In the genomic region with DNA sequence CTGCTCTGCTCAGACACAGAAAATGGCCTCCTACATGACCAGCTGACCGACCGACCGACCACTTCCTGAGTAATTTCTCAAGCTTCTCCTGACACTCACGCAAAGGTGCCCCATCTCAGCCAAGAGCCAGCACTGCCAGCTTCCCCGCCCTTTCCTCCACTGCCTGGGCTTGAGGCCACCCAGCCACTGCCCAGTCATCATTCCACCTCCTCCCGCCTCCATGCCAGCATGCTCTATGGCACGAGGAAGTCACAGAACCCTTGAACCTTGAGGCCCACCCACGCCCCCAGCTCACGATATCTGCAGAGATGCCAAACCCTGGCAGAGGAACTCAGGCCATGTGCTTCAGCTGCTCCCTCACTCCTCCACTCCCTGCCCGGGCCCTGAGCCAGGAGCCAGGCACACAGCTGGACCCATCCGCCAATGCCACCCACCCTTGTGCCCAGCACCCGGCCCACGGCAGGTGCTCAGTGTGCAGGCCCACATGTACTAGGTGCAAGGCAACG, we compare ENCODE assay signal across 1 cellular context.
TF ChIP-seq lines count a peak whose summit lies in the region.

No MANE protein-coding gene starts in this region.

TF ChIP-seq in H1, 55 proteins besides CTCF, POLR2A, EP300 and RAD21:
- TF ChIP-seq CHD2 (IDR thresholded peaks at IDR 0.05; ENCODE audit: low read length) (no peak), HDAC6 (IDR thresholded peaks at IDR 0.05; ENCODE audit: low read depth, low read length) (no peak), EGR1 (IDR thresholded peaks at IDR 0.05; ENCODE audit: borderline replicate concordance, low read depth, low read length) (no peak), TBP (IDR thresholded peaks at IDR 0.05; ENCODE audit: low read depth, low read length) (no peak), CTBP2 (IDR thresholded peaks at IDR 0.05; ENCODE audit: borderline replicate concordance, insufficient read depth, insufficient read length, low read length) (no peak)
- TF ChIP-seq, protein P1, sequence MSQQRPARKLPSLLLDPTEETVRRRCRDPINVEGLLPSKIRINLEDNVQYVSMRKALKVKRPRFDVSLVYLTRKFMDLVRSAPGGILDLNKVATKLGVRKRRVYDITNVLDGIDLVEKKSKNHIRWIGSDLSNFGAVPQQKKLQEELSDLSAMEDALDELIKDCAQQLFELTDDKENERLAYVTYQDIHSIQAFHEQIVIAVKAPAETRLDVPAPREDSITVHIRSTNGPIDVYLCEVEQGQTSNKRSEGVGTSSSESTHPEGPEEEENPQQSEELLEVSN (IDR thresholded peaks at IDR 0.05) = peak; percentile 37; the same call in 1 of the 2 replicates
- TF ChIP-seq, protein P2, sequence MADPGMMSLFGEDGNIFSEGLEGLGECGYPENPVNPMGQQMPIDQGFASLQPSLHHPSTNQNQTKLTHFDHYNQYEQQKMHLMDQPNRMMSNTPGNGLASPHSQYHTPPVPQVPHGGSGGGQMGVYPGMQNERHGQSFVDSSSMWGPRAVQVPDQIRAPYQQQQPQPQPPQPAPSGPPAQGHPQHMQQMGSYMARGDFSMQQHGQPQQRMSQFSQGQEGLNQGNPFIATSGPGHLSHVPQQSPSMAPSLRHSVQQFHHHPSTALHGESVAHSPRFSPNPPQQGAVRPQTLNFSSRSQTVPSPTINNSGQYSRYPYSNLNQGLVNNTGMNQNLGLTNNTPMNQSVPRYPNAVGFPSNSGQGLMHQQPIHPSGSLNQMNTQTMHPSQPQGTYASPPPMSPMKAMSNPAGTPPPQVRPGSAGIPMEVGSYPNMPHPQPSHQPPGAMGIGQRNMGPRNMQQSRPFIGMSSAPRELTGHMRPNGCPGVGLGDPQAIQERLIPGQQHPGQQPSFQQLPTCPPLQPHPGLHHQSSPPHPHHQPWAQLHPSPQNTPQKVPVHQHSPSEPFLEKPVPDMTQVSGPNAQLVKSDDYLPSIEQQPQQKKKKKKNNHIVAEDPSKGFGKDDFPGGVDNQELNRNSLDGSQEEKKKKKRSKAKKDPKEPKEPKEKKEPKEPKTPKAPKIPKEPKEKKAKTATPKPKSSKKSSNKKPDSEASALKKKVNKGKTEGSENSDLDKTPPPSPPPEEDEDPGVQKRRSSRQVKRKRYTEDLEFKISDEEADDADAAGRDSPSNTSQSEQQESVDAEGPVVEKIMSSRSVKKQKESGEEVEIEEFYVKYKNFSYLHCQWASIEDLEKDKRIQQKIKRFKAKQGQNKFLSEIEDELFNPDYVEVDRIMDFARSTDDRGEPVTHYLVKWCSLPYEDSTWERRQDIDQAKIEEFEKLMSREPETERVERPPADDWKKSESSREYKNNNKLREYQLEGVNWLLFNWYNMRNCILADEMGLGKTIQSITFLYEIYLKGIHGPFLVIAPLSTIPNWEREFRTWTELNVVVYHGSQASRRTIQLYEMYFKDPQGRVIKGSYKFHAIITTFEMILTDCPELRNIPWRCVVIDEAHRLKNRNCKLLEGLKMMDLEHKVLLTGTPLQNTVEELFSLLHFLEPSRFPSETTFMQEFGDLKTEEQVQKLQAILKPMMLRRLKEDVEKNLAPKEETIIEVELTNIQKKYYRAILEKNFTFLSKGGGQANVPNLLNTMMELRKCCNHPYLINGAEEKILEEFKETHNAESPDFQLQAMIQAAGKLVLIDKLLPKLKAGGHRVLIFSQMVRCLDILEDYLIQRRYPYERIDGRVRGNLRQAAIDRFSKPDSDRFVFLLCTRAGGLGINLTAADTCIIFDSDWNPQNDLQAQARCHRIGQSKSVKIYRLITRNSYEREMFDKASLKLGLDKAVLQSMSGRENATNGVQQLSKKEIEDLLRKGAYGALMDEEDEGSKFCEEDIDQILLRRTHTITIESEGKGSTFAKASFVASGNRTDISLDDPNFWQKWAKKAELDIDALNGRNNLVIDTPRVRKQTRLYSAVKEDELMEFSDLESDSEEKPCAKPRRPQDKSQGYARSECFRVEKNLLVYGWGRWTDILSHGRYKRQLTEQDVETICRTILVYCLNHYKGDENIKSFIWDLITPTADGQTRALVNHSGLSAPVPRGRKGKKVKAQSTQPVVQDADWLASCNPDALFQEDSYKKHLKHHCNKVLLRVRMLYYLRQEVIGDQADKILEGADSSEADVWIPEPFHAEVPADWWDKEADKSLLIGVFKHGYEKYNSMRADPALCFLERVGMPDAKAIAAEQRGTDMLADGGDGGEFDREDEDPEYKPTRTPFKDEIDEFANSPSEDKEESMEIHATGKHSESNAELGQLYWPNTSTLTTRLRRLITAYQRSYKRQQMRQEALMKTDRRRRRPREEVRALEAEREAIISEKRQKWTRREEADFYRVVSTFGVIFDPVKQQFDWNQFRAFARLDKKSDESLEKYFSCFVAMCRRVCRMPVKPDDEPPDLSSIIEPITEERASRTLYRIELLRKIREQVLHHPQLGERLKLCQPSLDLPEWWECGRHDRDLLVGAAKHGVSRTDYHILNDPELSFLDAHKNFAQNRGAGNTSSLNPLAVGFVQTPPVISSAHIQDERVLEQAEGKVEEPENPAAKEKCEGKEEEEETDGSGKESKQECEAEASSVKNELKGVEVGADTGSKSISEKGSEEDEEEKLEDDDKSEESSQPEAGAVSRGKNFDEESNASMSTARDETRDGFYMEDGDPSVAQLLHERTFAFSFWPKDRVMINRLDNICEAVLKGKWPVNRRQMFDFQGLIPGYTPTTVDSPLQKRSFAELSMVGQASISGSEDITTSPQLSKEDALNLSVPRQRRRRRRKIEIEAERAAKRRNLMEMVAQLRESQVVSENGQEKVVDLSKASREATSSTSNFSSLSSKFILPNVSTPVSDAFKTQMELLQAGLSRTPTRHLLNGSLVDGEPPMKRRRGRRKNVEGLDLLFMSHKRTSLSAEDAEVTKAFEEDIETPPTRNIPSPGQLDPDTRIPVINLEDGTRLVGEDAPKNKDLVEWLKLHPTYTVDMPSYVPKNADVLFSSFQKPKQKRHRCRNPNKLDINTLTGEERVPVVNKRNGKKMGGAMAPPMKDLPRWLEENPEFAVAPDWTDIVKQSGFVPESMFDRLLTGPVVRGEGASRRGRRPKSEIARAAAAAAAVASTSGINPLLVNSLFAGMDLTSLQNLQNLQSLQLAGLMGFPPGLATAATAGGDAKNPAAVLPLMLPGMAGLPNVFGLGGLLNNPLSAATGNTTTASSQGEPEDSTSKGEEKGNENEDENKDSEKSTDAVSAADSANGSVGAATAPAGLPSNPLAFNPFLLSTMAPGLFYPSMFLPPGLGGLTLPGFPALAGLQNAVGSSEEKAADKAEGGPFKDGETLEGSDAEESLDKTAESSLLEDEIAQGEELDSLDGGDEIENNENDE (IDR thresholded peaks at IDR 0.05; ENCODE audit: insufficient replicate concordance, low read length) = no peak
TF ChIP-seq in H1: peak in this region for 1.
